28 cellular contexts compared by ENCODE assay signal in genomic region chr2:130891968-130892367, GRCh38. TPM values are rescaled to one million over a fixed set of nuclear protein-coding genes. Genes with fewer than 3 reads are reported as not detected.
"Had no signal": no experiment of that assay in that cellular context is flagged by ENCODE, and none has a peak within 500 bp of the region (broad histone marks: within the 10 kb centered on the region; RNA-seq: fewer than 3 reads in every experiment).

No MANE protein-coding gene starts in this region.

- H3K27me3 ChIP-seq: brain microvascular endothelial cell had no signal

- H3K79me2 ChIP-seq: parathyroid adenoma had no signal

- H2AFZ ChIP-seq: parathyroid adenoma had no signal

- H3K27ac ChIP-seq: brain microvascular endothelial cell, esophagus muscularis mucosa, parathyroid adenoma, psoas muscle, suprapubic skin, tibial artery, upper lobe of right lung had no signal

- DNase-seq: activated CD4-positive, alpha-beta memory T cell treated with anti-CD3 and anti-CD28 coated beads, Interleukin-2, amount 10 ng/mL, durations not matched to agents 7 days and 5 days; activated CD4-positive, alpha-beta T cell treated with anti-CD3 and anti-CD28 coated beads for 1 hour; activated CD4-positive, alpha-beta T cell treated with anti-CD3 and anti-CD28 coated beads, Interleukin-2, amount 10 ng/mL, durations not matched to agents 7 days and 5 days; activated CD8-positive, alpha-beta memory T cell treated with anti-CD3 and anti-CD28 coated beads, Interleukin-2, amount 50 U/mL, for 48 hours; activated gamma-delta T cell; activated naive CD4-positive, alpha-beta T cell treated with anti-CD3 and anti-CD28 coated beads, Interleukin-2, amount 10 ng/mL, durations not matched to agents 7 days and 5 days; activated T-cell treated with anti-CD3 and anti-CD28 coated beads, Interleukin-2, amount 50 U/mL, for 24 hours; amniotic stem cell; brain microvascular endothelial cell; caudate nucleus; cortex of kidney; foreskin melanocyte; occipital lobe; psoas muscle; stimulated activated CD4-positive, alpha-beta T cell treated with anti-CD3 and anti-CD28 coated beads, Interleukin-15, amount 100 ng/mL, for 24 hours; stimulated activated CD4-positive, alpha-beta T cell treated with anti-CD3 and anti-CD28 coated beads, Interleukin-2, amount 100 ng/mL, for 24 hours; stimulated activated naive CD4-positive, alpha-beta T cell; T-helper 9 cell; tibial artery; upper lobe of right lung had no signal

- H3K36me3 Mint-ChIP-seq: activated naive CD4-positive, alpha-beta T cell treated with anti-CD3 and anti-CD28 coated beads, Interleukin-2, amount 10 ng/mL, durations not matched to agents 7 days and 5 days had no signal

- H3K4me1 ChIP-seq: esophagus muscularis mucosa, parathyroid adenoma, psoas muscle, tibial artery, upper lobe of right lung had no signal

- H3K9ac ChIP-seq: parathyroid adenoma had no signal

- H3K9me3 Mint-ChIP-seq: activated CD4-positive, alpha-beta memory T cell treated with anti-CD3 and anti-CD28 coated beads, Interleukin-2, amount 10 ng/mL, durations not matched to agents 7 days and 5 days; activated CD4-positive, alpha-beta T cell treated with anti-CD3 and anti-CD28 coated beads, Interleukin-2, amount 10 ng/mL, durations not matched to agents 7 days and 5 days; activated naive CD4-positive, alpha-beta T cell treated with anti-CD3 and anti-CD28 coated beads, Interleukin-2, amount 10 ng/mL, durations not matched to agents 7 days and 5 days; activated T-cell treated with anti-CD3 and anti-CD28 coated beads, Interleukin-2, amount 50 U/mL, for 24 hours; T-helper 1 cell treated with Interleukin-12 subunit alpha and Interleukin-12 subunit beta and Interleukin-4 antibody, amounts not matched to agents 30 μg/mL and 1 μg/mL, for 36 hours had no signal

- ATAC-seq: psoas muscle, WTC11 had no signal

- H3K9me3 ChIP-seq: esophagus muscularis mucosa, psoas muscle, suprapubic skin, upper lobe of right lung had no signal

- FAIRE-seq: astrocyte, endothelial cell of umbilical vein, islet of Langerhans had no signal

- H3K27ac Mint-ChIP-seq: activated CD4-positive, alpha-beta memory T cell treated with anti-CD3 and anti-CD28 coated beads, Interleukin-2, amount 10 ng/mL, durations not matched to agents 7 days and 5 days; activated CD4-positive, alpha-beta T cell treated with anti-CD3 and anti-CD28 coated beads, Interleukin-2, amount 10 ng/mL, durations not matched to agents 7 days and 5 days; activated naive CD4-positive, alpha-beta T cell treated with anti-CD3 and anti-CD28 coated beads, Interleukin-2, amount 10 ng/mL, durations not matched to agents 7 days and 5 days; activated T-cell treated with anti-CD3 and anti-CD28 coated beads, Interleukin-2, amount 50 U/mL, for 24 hours; T-helper 1 cell treated with Interleukin-12 subunit alpha and Interleukin-12 subunit beta and Interleukin-4 antibody, amounts not matched to agents 30 μg/mL and 1 μg/mL, for 36 hours; WTC11 had no signal

- H3K4me1 Mint-ChIP-seq: activated CD4-positive, alpha-beta memory T cell treated with anti-CD3 and anti-CD28 coated beads, Interleukin-2, amount 10 ng/mL, durations not matched to agents 7 days and 5 days; activated CD4-positive, alpha-beta T cell treated with anti-CD3 and anti-CD28 coated beads, Interleukin-2, amount 10 ng/mL, durations not matched to agents 7 days and 5 days; activated naive CD4-positive, alpha-beta T cell treated with anti-CD3 and anti-CD28 coated beads, Interleukin-2, amount 10 ng/mL, durations not matched to agents 7 days and 5 days had no signal

- H3K36me3 ChIP-seq: brain microvascular endothelial cell, esophagus muscularis mucosa, suprapubic skin, tibial artery, upper lobe of right lung had no signal

- H3K4me3 ChIP-seq: esophagus muscularis mucosa, psoas muscle, suprapubic skin, tibial artery, upper lobe of right lung had no signal

- H3K4me3 Mint-ChIP-seq: activated CD4-positive, alpha-beta memory T cell treated with anti-CD3 and anti-CD28 coated beads, Interleukin-2, amount 10 ng/mL, durations not matched to agents 7 days and 5 days; activated CD4-positive, alpha-beta T cell treated with anti-CD3 and anti-CD28 coated beads, Interleukin-2, amount 10 ng/mL, durations not matched to agents 7 days and 5 days; activated naive CD4-positive, alpha-beta T cell treated with anti-CD3 and anti-CD28 coated beads, Interleukin-2, amount 10 ng/mL, durations not matched to agents 7 days and 5 days; activated T-cell treated with anti-CD3 and anti-CD28 coated beads, Interleukin-2, amount 50 U/mL, for 24 hours; T-helper 1 cell treated with Interleukin-12 subunit alpha and Interleukin-12 subunit beta and Interleukin-4 antibody, amounts not matched to agents 30 μg/mL and 1 μg/mL, for 36 hours; WTC11 had no signal

RNA-seq across cellular contexts. Expression of gene ARHGEF4, which starts 55.3 kb away (rescaled TPM):
- total RNA-seq: endothelial cell of umbilical vein had no signal
- polyA plus RNA-seq: endothelial cell of umbilical vein had no signal
